ENCODE assay signal across 8 cellular contexts in genomic region chr17:80891096-80892018, GRCh38.
DNase-seq lines count a peak whose midpoint lies in the region; ATAC-seq and TF ChIP-seq lines count a peak whose summit lies in the region.

No MANE protein-coding gene starts in this region.

- intact Hi-C loops in natural killer cell (cut with micrococcal nuclease): no loop called here

- H3K36me3 Mint-ChIP-seq in chondrocyte (ENCODE audit: low read depth) (peaks cover 16% of the 10 kb centered on the region), natural killer cell (no peaks in the 10 kb centered on the region)

- no peak for TF ChIP-seq CTCF in AG04449 (IDR thresholded peaks at IDR 0.05; ENCODE audit: insufficient read depth, low read length, missing control alignments)
- peak; percentile 45 for TF ChIP-seq CTCF in chondrocyte (IDR thresholded peaks at IDR 0.05)
- no peak for TF ChIP-seq CTCF in natural killer cell (IDR thresholded peaks at IDR 0.05)

- H3K4me1 Mint-ChIP-seq in chondrocyte (ENCODE audit: low read depth) (peaks cover 52% of the 10 kb centered on the region), natural killer cell (peaks cover 0 to 16% of the 10 kb centered on the region in 2 donors)

- ATAC-seq in GM21360 (IDR thresholded peaks at IDR 0.05; ENCODE audit: unreplicated experiment) (peak; percentile 38), natural killer cell (peak; percentile 48 to 70 (median 59))

- peak overlapping the region; percentile 99 for H3K27ac Mint-ChIP-seq in chondrocyte (ENCODE audit: unreplicated experiment)
- H3K27ac Mint-ChIP-seq in natural killer cell: peak overlapping the region; percentile 5 to 63

- DNase-seq in AG04449 (ENCODE audit: low read depth, low spot score): peak; percentile 33
- peak; percentile 85 for DNase-seq in KBM-7
- DNase-seq in activated CD4-positive, CD25-positive, alpha-beta regulatory T cell treated with anti-CD3 and anti-CD28 coated beads, Interleukin-2, amount 50 U/mL, for 72 hours: peak; percentile 69
- DNase-seq in chondrocyte (ENCODE audit: low spot score): peak; percentile 77
- no peak for DNase-seq in natural killer cell
- peak in 5 of 6 experiments; percentile 16 to 59 (median 42) for DNase-seq in stimulated activated naive CD4-positive, alpha-beta T cell (lab: John Stamatoyannopoulos, UW)
- no peak for DNase-seq in NCI-H524 (lab: John Stamatoyannopoulos, UW)

- H3K4me3 ChIP-seq in AG04449 (ENCODE audit: low read depth, low read length): no peak overlapping the region

- POLR2A ChIA-PET in AG04449 (lab: Yijun Ruan, JAX): interaction anchor here (0.8 to 1.2 kb wide), 2 partner anchors 58 to 437 kb away, joined by 3 read pairs; no protein-coding TSS in a partner anchor

- H3K4me3 Mint-ChIP-seq in chondrocyte (ENCODE audit: unreplicated experiment) (peak overlapping the region; percentile 61), natural killer cell (peak overlapping the region; percentile 7)

- H3K27me3 Mint-ChIP-seq in chondrocyte (ENCODE audit: low read depth): no peaks in the 10 kb centered on the region
- no peaks in the 10 kb centered on the region for H3K27me3 Mint-ChIP-seq in natural killer cell (ENCODE audit: low read depth in 2 of 2)

- CTCF ChIA-PET in AG04449 (lab: Yijun Ruan, JAX): interaction anchor here (0.6 to 2.6 kb wide), 3 partner anchors 26 to 437 kb away, joined by 3 to 8 read pairs (median 4); no protein-coding TSS in a partner anchor

- H3K9me3 Mint-ChIP-seq in chondrocyte (ENCODE audit: low read depth) (no peaks in the 10 kb centered on the region), natural killer cell (no peaks in the 10 kb centered on the region)

- in situ Hi-C loops in KBM-7 (cut with MboI; ENCODE audit: low pct_unique_long_range_greater_than_20kb, low sequenced_read_pairs): no loop called here

Comparison
In these comparisons a context has a peak if more than half of its experiments do, and no peak if none do; other contexts are left out.
1. DNase-seq: peak in AG04449 (single experiment), KBM-7 (single experiment), activated CD4-positive, CD25-positive, alpha-beta regulatory T cell treated with anti-CD3 and anti-CD28 coated beads, Interleukin-2, amount 50 U/mL, for 72 hours (single experiment), chondrocyte (single experiment) and stimulated activated naive CD4-positive, alpha-beta T cell (5 of 6); none in natural killer cell (single experiment) and NCI-H524 (0 of 2).